ENCODE assay signal across 8 cellular contexts in the genomic region with DNA sequence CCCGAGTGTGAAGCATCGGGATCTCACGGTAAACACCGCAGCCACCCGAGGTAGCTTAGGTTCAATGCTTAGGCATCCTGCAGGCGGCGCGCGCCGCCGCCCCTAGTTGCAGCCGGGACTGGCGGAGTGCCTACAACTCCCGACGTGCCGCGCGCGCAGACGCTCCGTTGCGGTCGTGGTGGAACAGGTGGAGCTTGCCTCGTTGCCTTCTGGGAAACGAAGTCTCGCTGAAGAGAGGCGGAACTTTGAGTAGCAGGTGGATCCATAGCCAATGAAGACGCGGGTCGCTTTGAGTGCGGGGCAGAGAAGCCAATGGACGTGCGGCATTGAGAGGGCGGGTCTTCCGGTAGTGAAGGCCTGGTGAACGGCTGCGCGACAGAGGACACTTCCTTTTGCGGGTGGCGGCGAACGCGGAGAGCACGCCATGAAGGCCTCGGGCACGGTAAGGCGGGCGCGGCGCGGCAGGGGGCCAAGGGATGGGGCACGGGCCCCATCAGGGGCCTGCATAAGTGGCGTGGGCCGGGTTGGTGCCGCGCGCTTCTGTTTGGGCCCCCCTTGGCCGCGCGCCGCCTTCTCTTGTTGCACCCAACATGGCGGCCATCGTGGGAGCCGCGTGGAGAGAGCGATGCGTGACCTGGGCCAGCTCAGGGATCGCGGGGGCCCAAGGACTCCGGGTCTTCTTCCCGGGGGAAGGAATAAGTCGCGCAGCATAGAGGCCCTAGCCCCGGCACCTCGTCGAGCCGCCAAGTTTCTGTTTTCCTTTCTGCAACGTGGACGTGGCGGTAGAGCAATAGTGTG. TPM values are rescaled to one million over a fixed set of nuclear protein-coding genes. Genes with fewer than 3 reads are reported as not detected.
DNase-seq lines count a peak whose midpoint lies in the region; TF ChIP-seq lines count a peak whose summit lies in the region.

A gene (plus strand): TSS at position 378 of the 798 bp plus-strand sequence. CDS start 47 bp downstream, at position 425.

- H3K36me3 Mint-ChIP-seq in neural progenitor cell, result peaks cover 24% of the 10 kb centered on the region

- TF ChIP-seq CTCF in MM.1S (IDR thresholded peaks at IDR 0.05; ENCODE audit: low read length), result peak; percentile 89
- TF ChIP-seq CTCF in foreskin fibroblast (IDR thresholded peaks at IDR 0.05; ENCODE audit: low read depth, low read length), result peak; percentile 79
- TF ChIP-seq CTCF in neural progenitor cell (IDR thresholded peaks at IDR 0.05), result peak; percentile 84

- H3K4me3 ChIP-seq in HAP-1 (peak within 1 kb of the TSS; percentile 98), MM.1S (ENCODE audit: low read length) (peak within 1 kb of the TSS; percentile 100), foreskin fibroblast (ENCODE audit: low read depth in 1 of 2, low read length in 2 of 2) (peak within 1 kb of the TSS; percentile 81 to 98), neural progenitor cell (peak within 1 kb of the TSS; percentile 94), subcutaneous abdominal adipose tissue (ENCODE audit: low read depth in 1 of 5, low read length in 5 of 5) (peak within 1 kb of the TSS; percentile 97 to 100 (median 98))

- no peaks in the 10 kb centered on the region for H3K9me3 ChIP-seq in HAP-1
- H3K9me3 ChIP-seq in MM.1S (replicated peaks; ENCODE audit: insufficient read depth, low read length), result no peaks in the 10 kb centered on the region
- H3K9me3 ChIP-seq in neural progenitor cell (ENCODE audit: low read depth), result no peaks in the 10 kb centered on the region
- H3K9me3 ChIP-seq in subcutaneous abdominal adipose tissue (ENCODE audit: control insufficient read depth in 5 of 5, low read length in 5 of 5), result no peaks in the 10 kb centered on the region

- no peaks in the 10 kb centered on the region for H3K9me2 ChIP-seq in MM.1S (replicated peaks; ENCODE audit: insufficient read depth, low read length)

- H3K27me3 ChIP-seq in HAP-1 (ENCODE audit: low read depth) (no peaks in the 10 kb centered on the region), MM.1S (replicated peaks; ENCODE audit: insufficient read depth, low read length) (peaks cover 8% of the 10 kb centered on the region; the same call in 1 of the 2 replicates), neural progenitor cell (peaks cover 7% of the 10 kb centered on the region), subcutaneous abdominal adipose tissue (ENCODE audit: control insufficient read depth in 5 of 5, insufficient read depth in 4 of 5, low read length in 5 of 5) (no peaks in the 10 kb centered on the region)

- DNase-seq in GDM1 (lab: John Stamatoyannopoulos, UW), result peak; percentile 100
- DNase-seq in HAP-1 (ENCODE audit: low spot score in 2 of 2), result peak; percentile 99
- peak; percentile 100 for DNase-seq in MM.1S
- peak; percentile 99 for DNase-seq in SIG-M5 treated with dmso at 0.1 percent for 504 hours (lab: John Stamatoyannopoulos, UW; ENCODE audit: unreplicated experiment)
- peak; percentile 99 for DNase-seq in activated gamma-delta T cell treated with anti-CD3 and anti-CD28 coated beads, Interleukin-2, amount 50 U/mL, for 16 hours (ENCODE audit: low read depth)
- DNase-seq in foreskin fibroblast, result peak; percentile 100
- peak; percentile 100 for DNase-seq in neural progenitor cell (ENCODE audit: low spot score)

- peak within 1 kb of the TSS; percentile 100 for H2AFZ ChIP-seq in MM.1S (ENCODE audit: low read length)
- peak within 1 kb of the TSS; percentile 75 for H2AFZ ChIP-seq in neural progenitor cell (replicated peaks)

- H3K79me2 ChIP-seq in MM.1S (ENCODE audit: low read length) (peaks cover 29% of the 10 kb centered on the region), neural progenitor cell (ENCODE audit: low read depth) (peaks cover 32% of the 10 kb centered on the region)

- in situ Hi-C loops in HAP-1 (cut with MboI; ENCODE audit: low sequenced_read_pairs), result no loop called here

- H3K9ac ChIP-seq in MM.1S (ENCODE audit: low read length), result peak within 1 kb of the TSS; percentile 98
- H3K9ac ChIP-seq in neural progenitor cell, result peak within 1 kb of the TSS; percentile 92
- peak within 1 kb of the TSS; percentile 89 to 99 (median 97) for H3K9ac ChIP-seq in subcutaneous abdominal adipose tissue (ENCODE audit: low read length in 5 of 5)

- H3K4me1 ChIP-seq in HAP-1, result peaks cover 7% of the 10 kb centered on the region
- peaks cover 15% of the 10 kb centered on the region for H3K4me1 ChIP-seq in MM.1S (ENCODE audit: low read length)
- H3K4me1 ChIP-seq in neural progenitor cell, result peaks cover 7% of the 10 kb centered on the region
- H3K4me1 ChIP-seq in subcutaneous abdominal adipose tissue (ENCODE audit: control insufficient read depth in 5 of 5, insufficient read depth in 5 of 5, low read length in 5 of 5), result peaks cover 8 to 25% (median 24%) of the 10 kb centered on the region in 5 donors

- H3K27ac Mint-ChIP-seq in neural progenitor cell, result peak within 1 kb of the TSS; percentile 97

- peaks cover 45% of the 10 kb centered on the region for H3F3A ChIP-seq in MM.1S (ENCODE audit: insufficient read depth, low read length)
- peaks cover 44% of the 10 kb centered on the region for H3F3A ChIP-seq in neural progenitor cell (ENCODE audit: low read depth)

- H3K36me3 ChIP-seq in HAP-1 (replicated peaks) (peaks cover 49% of the 10 kb centered on the region), MM.1S (replicated peaks; ENCODE audit: insufficient read depth, low read length) (peaks cover 15% of the 10 kb centered on the region), neural progenitor cell (peaks cover 4% of the 10 kb centered on the region), subcutaneous abdominal adipose tissue (ENCODE audit: control insufficient read depth in 5 of 5, insufficient read depth in 5 of 5, low read length in 5 of 5) (peaks cover 0 to 35% (median 34%) of the 10 kb centered on the region in 5 donors)

- H4K20me1 ChIP-seq in MM.1S (ENCODE audit: insufficient read depth, low read length) (peaks cover 36% of the 10 kb centered on the region), neural progenitor cell (ENCODE audit: low read depth) (peaks cover 49% of the 10 kb centered on the region)

- H3K9me3 Mint-ChIP-seq in neural progenitor cell, result no peaks in the 10 kb centered on the region

- H3K27ac ChIP-seq in MM.1S (ENCODE audit: low read length), result peak within 1 kb of the TSS; percentile 22; the same call in 1 of the 2 replicates
- H3K27ac ChIP-seq in neural progenitor cell, result no peak within 1 kb of the TSS
- peak within 1 kb of the TSS; percentile 77 for H3K27ac ChIP-seq in subcutaneous abdominal adipose tissue (ENCODE audit: low read depth, low read length)

- H3K4me2 ChIP-seq in MM.1S (ENCODE audit: low read depth, low read length), result peak within 1 kb of the TSS; percentile 99
- peak within 1 kb of the TSS; percentile 100 for H3K4me2 ChIP-seq in neural progenitor cell

- H3K4me3 Mint-ChIP-seq in neural progenitor cell, result peak within 1 kb of the TSS; percentile 100

- peaks cover 23% of the 10 kb centered on the region for H3K27me3 Mint-ChIP-seq in neural progenitor cell (ENCODE audit: insufficient read depth, low read depth)

- H3K4me1 Mint-ChIP-seq in neural progenitor cell, result peaks cover 30% of the 10 kb centered on the region

RNA-seq across cellular contexts. Expression of the gene that starts here (rescaled TPM):
- 975 and 1,520 TPM in 2 replicates for total RNA-seq in neural progenitor cell (ENCODE audit: low replicate concordance)
